In the genomic region with DNA sequence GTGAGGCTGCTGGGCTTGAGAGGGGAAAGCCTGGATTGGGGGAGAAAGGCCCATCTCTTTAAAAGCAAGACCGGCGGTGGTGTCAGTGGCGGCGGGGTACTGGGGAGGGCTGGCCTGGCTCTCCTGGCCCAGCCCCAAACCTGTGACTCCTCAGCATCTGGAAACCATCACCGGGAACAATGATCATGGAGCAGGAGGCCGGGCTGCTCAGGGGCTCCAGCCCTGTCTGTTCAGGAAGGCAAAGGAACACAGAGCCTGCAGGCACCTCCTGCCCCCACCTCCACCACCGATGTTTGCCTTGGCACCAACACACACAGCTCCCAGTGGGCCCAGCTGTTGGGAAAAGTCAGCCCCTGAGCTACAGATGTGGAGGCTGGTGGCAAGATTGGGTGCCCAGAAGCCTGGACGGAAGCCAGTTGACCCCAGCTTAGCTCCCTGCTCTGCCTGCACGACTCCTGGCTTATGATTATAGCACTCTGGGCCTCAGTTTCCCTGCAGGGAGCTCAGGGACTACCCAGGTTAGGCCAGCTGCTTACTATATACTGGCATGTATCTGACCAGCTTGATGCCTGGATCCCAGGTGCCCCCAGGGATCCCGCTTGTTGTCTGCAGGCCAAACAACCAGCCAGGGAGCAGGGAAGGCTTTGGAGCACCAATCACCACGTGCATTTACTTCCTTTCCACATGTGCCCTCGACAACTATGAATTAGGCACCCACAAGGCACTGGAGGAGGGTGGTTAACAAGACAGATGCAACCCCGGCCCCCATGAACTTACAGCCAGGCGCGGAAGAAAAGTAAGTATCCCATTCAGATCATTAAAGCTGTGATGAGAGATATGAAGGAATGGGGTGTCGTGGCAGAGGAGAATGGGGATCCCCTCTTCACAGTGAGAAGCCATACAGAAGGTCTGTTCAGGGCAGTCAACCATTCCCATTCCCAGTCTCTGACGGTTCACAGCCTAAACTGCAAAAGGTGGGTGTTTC, we compare ENCODE assay signal across 11 cellular contexts. TPM values are rescaled to one million over a fixed set of nuclear protein-coding genes. Genes with fewer than 3 reads are reported as not detected.
DNase-seq lines count a peak whose midpoint lies in the region; ATAC-seq, FAIRE-seq and TF ChIP-seq lines count a peak whose summit lies in the region.
"Had no signal": no experiment of that assay in that cellular context is flagged by ENCODE, and none has a peak within 500 bp of the region (broad histone marks: within the 10 kb centered on the region; RNA-seq: fewer than 3 reads in every experiment).

No MANE protein-coding gene starts in this region.

- no peak overlapping the region for H2AFZ ChIP-seq in MM.1S (ENCODE audit: low read length)

- TF ChIP-seq CTCF in HFF-Myc (IDR thresholded peaks at IDR 0.05; ENCODE audit: low read depth, low read length, missing control alignments) (no peak), colonic mucosa (IDR thresholded peaks at IDR 0.05) (no peak), MM.1S (IDR thresholded peaks at IDR 0.05; ENCODE audit: low read length) (no peak)

- H3K27ac ChIP-seq in colonic mucosa (peak overlapping the region; percentile 12), MM.1S (ENCODE audit: low read length) (no peak overlapping the region)

- peaks cover 29% of the 10 kb centered on the region for H3K4me1 Mint-ChIP-seq in stimulated activated effector memory CD8-positive, alpha-beta T cell treated with anti-CD3 and anti-CD28 coated beads, Interleukin-12 subunit alpha, Interleukin-12 subunit beta, amount 100 ng/mL, for 72 hours

- H3K27me3 ChIP-seq in colonic mucosa (no peaks in the 10 kb centered on the region), MM.1S (replicated peaks; ENCODE audit: insufficient read depth, low read length) (no peaks in the 10 kb centered on the region)

- FAIRE-seq in RCC 7860 (lab: Jason Lieb, UNC), result no peak
- FAIRE-seq: endometrium had no signal

- H3K27ac Mint-ChIP-seq in stimulated activated effector memory CD8-positive, alpha-beta T cell treated with anti-CD3 and anti-CD28 coated beads, Interleukin-12 subunit alpha, Interleukin-12 subunit beta, amount 100 ng/mL, for 72 hours, result peak overlapping the region; percentile 12

- no peaks in the 10 kb centered on the region for H3K9me3 Mint-ChIP-seq in stimulated activated effector memory CD8-positive, alpha-beta T cell treated with anti-CD3 and anti-CD28 coated beads, Interleukin-12 subunit alpha, Interleukin-12 subunit beta, amount 100 ng/mL, for 72 hours

- peaks cover under 1% of the 10 kb centered on the region for H3K36me3 Mint-ChIP-seq in stimulated activated effector memory CD8-positive, alpha-beta T cell treated with anti-CD3 and anti-CD28 coated beads, Interleukin-12 subunit alpha, Interleukin-12 subunit beta, amount 100 ng/mL, for 72 hours

- H3F3A ChIP-seq in MM.1S (ENCODE audit: insufficient read depth, low read length), result no peaks in the 10 kb centered on the region

- H3K4me3 ChIP-seq in HFF-Myc (replicated peaks; ENCODE audit: low read depth, low read length) (no peak overlapping the region), colonic mucosa (no peak overlapping the region), MM.1S (ENCODE audit: low read length) (no peak overlapping the region)

- no peak overlapping the region for H3K4me2 ChIP-seq in MM.1S (ENCODE audit: low read depth, low read length)

- H3K9ac ChIP-seq in colonic mucosa (ENCODE audit: low read depth in 2 of 2, low read length in 2 of 2), result no peak overlapping the region
- no peak overlapping the region for H3K9ac ChIP-seq in MM.1S (ENCODE audit: low read length)

- ATAC-seq in left colon, result peak; percentile 18
- no peak for ATAC-seq in stimulated activated effector memory CD8-positive, alpha-beta T cell treated with anti-CD3 and anti-CD28 coated beads, Interleukin-12 subunit alpha, Interleukin-12 subunit beta, amount 100 ng/mL, for 72 hours

- DNase-seq in HFF-Myc (ENCODE audit: extremely low read depth, low read depth), result peak; percentile 69
- no peak for DNase-seq in colonic mucosa
- peak in 1 of 2 donors; percentile 72 for DNase-seq in left colon
- DNase-seq in stimulated activated effector memory CD8-positive, alpha-beta T cell treated with anti-CD3 and anti-CD28 coated beads, Interleukin-12 subunit alpha, Interleukin-12 subunit beta, amount 100 ng/mL, for 72 hours (ENCODE audit: low spot score in 2 of 2), result no peak
- no peak for DNase-seq in MM.1S
- DNase-seq in NOMO-1 (lab: John Stamatoyannopoulos, UW; ENCODE audit: unreplicated experiment in 2 of 2), result no peak
- DNase-seq in inferior parietal cortex (ENCODE audit: extremely low spot score), result no peak
- no peak for DNase-seq in RCC 7860 (ENCODE audit: low spot score)
- DNase-seq: activated gamma-delta T cell; stimulated activated CD4-positive, alpha-beta T cell treated with anti-CD3 and anti-CD28 coated beads, Interleukin-1b, Interleukin-23, amount 100 ng/mL, for 48 hours had no signal

- H3K9me2 ChIP-seq in MM.1S (replicated peaks; ENCODE audit: insufficient read depth, low read length), result no peaks in the 10 kb centered on the region

- H4K20me1 ChIP-seq in MM.1S (ENCODE audit: insufficient read depth, low read length), result no peaks in the 10 kb centered on the region

- H3K4me3 Mint-ChIP-seq in stimulated activated effector memory CD8-positive, alpha-beta T cell treated with anti-CD3 and anti-CD28 coated beads, Interleukin-12 subunit alpha, Interleukin-12 subunit beta, amount 100 ng/mL, for 72 hours, result no peak overlapping the region

- peaks cover 9% of the 10 kb centered on the region for H3K4me1 ChIP-seq in colonic mucosa
- H3K4me1 ChIP-seq in MM.1S (ENCODE audit: low read length), result peaks cover 16% of the 10 kb centered on the region

- intact Hi-C loops in colonic mucosa (cut with DNase I) (no loop called here), left colon (cut with DNase I, micrococcal nuclease) (no loop called here)

- H3K36me3 ChIP-seq in colonic mucosa (no peaks in the 10 kb centered on the region), MM.1S (replicated peaks; ENCODE audit: insufficient read depth, low read length) (no peaks in the 10 kb centered on the region)

- H3K9me3 ChIP-seq in colonic mucosa (no peaks in the 10 kb centered on the region), MM.1S (replicated peaks; ENCODE audit: insufficient read depth, low read length) (no peaks in the 10 kb centered on the region)

- H3K79me2 ChIP-seq in MM.1S (ENCODE audit: low read length), result no peaks in the 10 kb centered on the region

RNA-seq across cellular contexts. Expression of gene ZCCHC24, which starts 37.3 kb away (rescaled TPM):
- total RNA-seq in colonic mucosa, result 10 to 100 TPM in 1 of 2 donors, 1 to 10 TPM in 1; 4.6 to 19.1 TPM
- 10 to 100 TPM in 1 of 2 donors, 1 to 10 TPM in 1; 5.3 to 18.4 TPM for total RNA-seq in left colon
